ENCODE assay signal across 8 cellular contexts in genomic region chr16:58685084-58685449, GRCh38. TPM values are rescaled to one million over a fixed set of nuclear protein-coding genes. Genes with fewer than 3 reads are reported as not detected.
A peak's percentile ranks its signal among the peaks of the same experiment; 100 is the strongest.
DNase-seq lines count a peak whose midpoint lies in the region; ATAC-seq and TF ChIP-seq lines count a peak whose summit lies in the region.

No MANE protein-coding gene starts in this region.

- H3K9me3 Mint-ChIP-seq in HFFc6 (no peaks in the 10 kb centered on the region), natural killer cell (no peaks in the 10 kb centered on the region)
- no peaks in the 10 kb centered on the region for H3K9me3 Mint-ChIP-seq in central memory CD8-positive, alpha-beta T cell

- H3K9me3 ChIP-seq in A673 (ENCODE audit: low read depth, low read length, poor library complexity, severe bottlenecking), result no peaks in the 10 kb centered on the region

- TF ChIP-seq CTCF in A673 (conservative IDR thresholded peaks at IDR 0.05; ENCODE audit: low read depth, low read length), result no peak
- no peak for TF ChIP-seq CTCF in HFFc6 (IDR thresholded peaks at IDR 0.05)
- TF ChIP-seq CTCF in natural killer cell (IDR thresholded peaks at IDR 0.05), result no peak
- TF ChIP-seq CTCF in GM10248 (IDR thresholded peaks at IDR 0.05; ENCODE audit: control extremely low read depth, extremely low read depth, low read depth, missing control alignments), result no peak

- H3K36me3 Mint-ChIP-seq in HFFc6 (ENCODE audit: low read depth) (peaks cover 9% of the 10 kb centered on the region), natural killer cell (no peaks in the 10 kb centered on the region)
- H3K36me3 Mint-ChIP-seq in central memory CD8-positive, alpha-beta T cell (ENCODE audit: insufficient read depth), result no peaks in the 10 kb centered on the region

- no peak for DNase-seq in A673 (ENCODE audit: low spot score)
- DNase-seq in HFFc6, result no peak
- no peak for DNase-seq in central memory CD8-positive, alpha-beta T cell (ENCODE audit: low spot score in 2 of 2)
- DNase-seq in natural killer cell, result no peak
- DNase-seq in ureter (ENCODE audit: low spot score), result no peak
- DNase-seq in GM10248 (ENCODE audit: extremely low spot score), result no peak
- DNase-seq in NCI-H1694 treated with DMSO at 0.1 percent for 48 hours (lab: John Stamatoyannopoulos, UW), result no peak
- no peak for DNase-seq in stimulated activated CD4-positive, alpha-beta T cell treated with anti-CD3 and anti-CD28 coated beads, Interleukin-1b, Interleukin-23, amount 100 ng/mL, for 48 hours

- H3K27ac Mint-ChIP-seq in HFFc6, result peak overlapping the region; percentile 90
- H3K27ac Mint-ChIP-seq in central memory CD8-positive, alpha-beta T cell (ENCODE audit: low read depth), result peak overlapping the region; percentile 70
- peak overlapping the region in 1 of 2 donors; percentile 88 for H3K27ac Mint-ChIP-seq in natural killer cell

- H3K27ac ChIP-seq in A673 (ENCODE audit: low read depth, low read length, poor library complexity, severe bottlenecking), result no peak overlapping the region

- CTCF ChIA-PET in A673 (lab: Charles Lee), result interaction anchor here (0.6 kb wide), 1 partner anchor 71 kb away, joined by 3 read pairs; no protein-coding TSS in a partner anchor
- CTCF ChIA-PET in GM10248 (lab: Yijun Ruan, JAX), result interaction anchor here (1.0 to 1.4 kb wide), 3 partner anchors 24 to 32 kb away, joined by 3 to 7 read pairs (median 7); no protein-coding TSS in a partner anchor

- peak overlapping the region; percentile 91 for H3K4me3 Mint-ChIP-seq in HFFc6
- peak overlapping the region; percentile 86 for H3K4me3 Mint-ChIP-seq in central memory CD8-positive, alpha-beta T cell
- peak overlapping the region; percentile 91 for H3K4me3 Mint-ChIP-seq in natural killer cell

- intact Hi-C loops in A673 (cut with micrococcal nuclease; ENCODE audit: unreplicated experiment) (no loop called here), natural killer cell (cut with micrococcal nuclease) (no loop called here)

- no TSS peak for BruUV-seq in A673 (replicated peaks; lab: Mats Ljungman, UMichigan)

- no peaks in the 10 kb centered on the region for H3K27me3 ChIP-seq in A673 (replicated peaks; ENCODE audit: insufficient read depth, low read depth, low read length, poor library complexity)

- no peaks in the 10 kb centered on the region for H3K36me3 ChIP-seq in A673 (ENCODE audit: insufficient read depth, low read length, poor library complexity, severe bottlenecking)

- POLR2A ChIA-PET in A673 (lab: Charles Lee; ENCODE audit: low non-redundant PET), result no interaction called here
- POLR2A ChIA-PET in GM10248 (lab: Yijun Ruan, JAX), result no interaction called here

- peak overlapping the region; percentile 83 for H3K4me3 ChIP-seq in A673 (ENCODE audit: low read depth, low read length, poor library complexity, severe bottlenecking)

- H3K4me1 Mint-ChIP-seq in HFFc6 (ENCODE audit: low read depth) (peaks cover 45% of the 10 kb centered on the region), natural killer cell (peaks cover 17 to 25% of the 10 kb centered on the region in 2 donors)
- peaks cover 23% of the 10 kb centered on the region for H3K4me1 Mint-ChIP-seq in central memory CD8-positive, alpha-beta T cell

- H3K4me1 ChIP-seq in A673 (ENCODE audit: insufficient read depth, low read length, poor library complexity, severe bottlenecking), result peaks cover 6% of the 10 kb centered on the region

- H3K27me3 Mint-ChIP-seq in HFFc6 (ENCODE audit: insufficient read depth) (peaks cover 4% of the 10 kb centered on the region), natural killer cell (ENCODE audit: low read depth in 2 of 2) (peaks cover 0 to 3% of the 10 kb centered on the region in 2 donors)
- H3K27me3 Mint-ChIP-seq in central memory CD8-positive, alpha-beta T cell, result no peaks in the 10 kb centered on the region

- no peak for ATAC-seq in central memory CD8-positive, alpha-beta T cell (replicated peaks; ENCODE audit: extremely low read depth, poor library complexity, severe bottlenecking)
- no peak for ATAC-seq in natural killer cell

RNA-seq across cellular contexts. Expression of gene SLC38A7, which starts 0.5 kb away (rescaled TPM):
- total RNA-seq in A673 (2021), result 16.9 and 21.3 TPM in 2 replicates
- total RNA-seq in HFFc6 (2021; fragmentation: NEBNext Ultra II Directional; extraction: Animal tissue kit (Norgen Biotek cat#: 25700)), result 10 to 100 TPM; 20.3 to 24.2 (median 22.6) TPM
- total RNA-seq in natural killer cell, result 10 to 100 TPM in 2 of 3 donors, 1 to 10 TPM in 1; 9.2 to 16.9 (median 14.1) TPM
- total RNA-seq in ureter, result 14.6 TPM

RNA-seq across cellular contexts. Expression of gene GOT2, which starts 49.0 kb away (rescaled TPM):
- total RNA-seq in A673 (2021) (115 and 123 TPM in 2 replicates), natural killer cell (10 to 100 TPM; 21.1 to 32.5 (median 32.0) TPM), ureter (146 TPM)
- total RNA-seq in HFFc6 (2021; fragmentation: NEBNext Ultra II Directional; extraction: Animal tissue kit (Norgen Biotek cat#: 25700)), result 100 to 1,000 TPM; 131 to 152 (median 138) TPM

RNA-seq across cellular contexts. Expression of gene CNOT1, which starts 55.4 kb away (rescaled TPM):
- total RNA-seq in A673 (2021), result 255 and 259 TPM in 2 replicates
- total RNA-seq in HFFc6 (2021; fragmentation: NEBNext Ultra II Directional; extraction: Animal tissue kit (Norgen Biotek cat#: 25700)), result 100 to 1,000 TPM; 114 to 139 (median 121) TPM
- total RNA-seq in natural killer cell, result 100 to 1,000 TPM; 242 to 275 (median 249) TPM
- 230 TPM for total RNA-seq in ureter
